ENCODE assay signal across 11 cellular contexts in the genomic region with DNA sequence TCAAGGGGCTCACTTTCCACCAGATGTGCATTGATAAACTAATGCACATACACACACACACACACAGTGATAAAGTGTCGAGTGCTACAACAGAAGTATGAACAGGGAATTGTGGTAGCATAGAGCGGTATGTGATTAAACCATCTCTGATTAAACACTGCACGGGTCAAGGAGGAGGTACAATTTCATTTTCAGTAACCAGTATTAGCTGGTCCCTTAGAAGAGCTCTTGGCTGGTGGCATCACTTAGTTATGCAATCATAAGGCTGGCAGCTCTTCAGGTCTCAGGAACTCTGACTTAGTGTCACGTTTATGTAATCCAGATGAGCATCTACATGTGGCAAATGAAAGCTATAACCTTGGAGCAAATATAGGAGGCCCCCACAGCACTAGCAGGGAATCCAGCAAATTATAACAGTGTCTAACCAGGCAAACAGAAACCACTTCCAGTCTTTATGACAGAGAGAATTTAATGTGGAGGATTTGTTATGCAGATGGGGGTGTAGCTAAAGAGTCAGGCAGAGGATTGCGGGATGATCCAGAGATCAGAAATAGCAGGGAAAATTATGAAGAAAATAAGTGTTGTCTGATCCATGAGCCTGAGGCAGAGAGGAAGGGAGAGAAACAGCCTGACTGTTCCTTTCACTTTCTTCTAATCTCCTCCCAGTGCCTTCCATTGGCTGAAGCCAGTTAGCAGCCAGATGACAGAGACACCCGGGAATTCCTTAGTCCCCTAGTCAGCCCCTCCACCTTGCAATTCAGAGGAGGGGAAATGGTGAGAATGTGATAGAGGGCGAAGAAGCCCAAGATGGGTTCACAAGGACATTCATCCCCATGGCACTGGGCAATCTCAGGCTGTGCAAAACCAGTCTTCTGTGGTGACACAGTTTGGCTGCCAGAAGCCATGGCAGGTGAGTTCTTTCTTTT.
DNase-seq lines count a peak whose midpoint lies in the region; ATAC-seq and TF ChIP-seq lines count a peak whose summit lies in the region.
"Had no signal": no experiment of that assay in that cellular context is flagged by ENCODE, and none has a peak within 500 bp of the region (broad histone marks: within the 10 kb centered on the region; RNA-seq: fewer than 3 reads in every experiment).

No MANE protein-coding gene starts in this region.

- H3K27me3 ChIP-seq in H7 (ENCODE audit: control insufficient read depth, insufficient read depth, low read length) (no peaks in the 10 kb centered on the region), osteoblast (ENCODE audit: insufficient read depth, low read length) (no peaks in the 10 kb centered on the region), trophoblast cell (ENCODE audit: insufficient read depth, low read length) (no peaks in the 10 kb centered on the region)
- H3K27me3 ChIP-seq: body of pancreas had no signal

- no peak overlapping the region for H3K4me3 ChIP-seq in H7 (ENCODE audit: insufficient read depth, low read depth, low read length)
- H3K4me3 ChIP-seq in osteoblast (ENCODE audit: insufficient read depth, low read length), result peak overlapping the region; percentile 64
- no peak overlapping the region for H3K4me3 ChIP-seq in trophoblast cell (ENCODE audit: low read depth, low read length)
- H3K4me3 ChIP-seq: body of pancreas had no signal

- H2AFZ ChIP-seq in osteoblast (ENCODE audit: low read length) (peak overlapping the region; percentile 84), trophoblast cell (ENCODE audit: insufficient read depth, low read length, poor library complexity) (no peak overlapping the region)
- H2AFZ ChIP-seq: parathyroid adenoma had no signal

- no peaks in the 10 kb centered on the region for H3K27me3 Mint-ChIP-seq in glutamatergic neuron (ENCODE audit: unreplicated experiment)
- no peaks in the 10 kb centered on the region for H3K27me3 Mint-ChIP-seq in natural killer cell (ENCODE audit: low read depth in 2 of 2)

- H3K36me3 ChIP-seq in H7 (replicated peaks; ENCODE audit: control insufficient read depth, insufficient read depth, low read length), result no peaks in the 10 kb centered on the region
- no peaks in the 10 kb centered on the region for H3K36me3 ChIP-seq in osteoblast (ENCODE audit: insufficient read depth, low read length)
- no peaks in the 10 kb centered on the region for H3K36me3 ChIP-seq in trophoblast cell (ENCODE audit: control insufficient read depth in 1 of 2, insufficient read depth in 2 of 2, low read length in 2 of 2)

- no peaks in the 10 kb centered on the region for H3K9me3 ChIP-seq in osteoblast (ENCODE audit: low read depth, low read length)
- H3K9me3 ChIP-seq in trophoblast cell (ENCODE audit: insufficient read depth, low read depth, low read length), result no peaks in the 10 kb centered on the region
- H3K9me3 ChIP-seq: body of pancreas had no signal

- no peak overlapping the region for H3K18ac ChIP-seq in trophoblast cell (ENCODE audit: low read length)

- DNase-seq in H7, result peak; percentile 1
- peak; percentile 7 for DNase-seq in RPMI7951 (ENCODE audit: low read depth)
- no peak for DNase-seq in glutamatergic neuron
- DNase-seq in osteoblast (ENCODE audit: insufficient read length, low spot score, missing footprints), result peak; percentile 66
- DNase-seq in NCI-H524 (lab: John Stamatoyannopoulos, UW), result no peak
- DNase-seq in trophoblast cell, result no peak
- no peak for DNase-seq in natural killer cell
- DNase-seq: NCI-H2081 treated with DMSO at 0.1 percent for 48 hours had no signal

- no peak overlapping the region for H4K12ac ChIP-seq in trophoblast cell (ENCODE audit: low read depth, low read length)

- H3K4ac ChIP-seq in trophoblast cell (ENCODE audit: low read depth, low read length), result no peak overlapping the region

- H3K4me1 Mint-ChIP-seq in glutamatergic neuron (ENCODE audit: low read depth, unreplicated experiment) (no peaks in the 10 kb centered on the region), natural killer cell (no peaks in the 10 kb centered on the region)

- H3K4me3 Mint-ChIP-seq in glutamatergic neuron (ENCODE audit: unreplicated experiment) (no peak overlapping the region), natural killer cell (no peak overlapping the region)

- H2BK12ac ChIP-seq in trophoblast cell (ENCODE audit: low read length), result no peak overlapping the region

- no peak overlapping the region for H3K14ac ChIP-seq in trophoblast cell (ENCODE audit: low read length)

- H2AK5ac ChIP-seq in trophoblast cell (ENCODE audit: low read length), result no peak overlapping the region

- no peaks in the 10 kb centered on the region for H3K79me1 ChIP-seq in trophoblast cell (ENCODE audit: low read length)

- ATAC-seq in GM19395 (IDR thresholded peaks at IDR 0.05; ENCODE audit: unreplicated experiment) (no peak), natural killer cell (no peak)
- ATAC-seq: body of pancreas had no signal

- no peaks in the 10 kb centered on the region for H4K20me1 ChIP-seq in osteoblast (ENCODE audit: insufficient read depth, low read length)

- no peaks in the 10 kb centered on the region for H3K9me3 Mint-ChIP-seq in glutamatergic neuron (ENCODE audit: unreplicated experiment)
- peaks cover 2 to 6% of the 10 kb centered on the region in 2 donors for H3K9me3 Mint-ChIP-seq in natural killer cell

- WGBS in trophoblast cell (ENCODE audit: extremely low coverage, insufficient coverage, insufficient read length), result no CpG with 5 or more reads among the region's 7 CpGs

- H3K4me2 ChIP-seq in osteoblast (ENCODE audit: insufficient read depth, low read length) (peak overlapping the region; percentile 76), trophoblast cell (ENCODE audit: low read length) (no peak overlapping the region)

- no peak overlapping the region for H3K23ac ChIP-seq in trophoblast cell (ENCODE audit: low read length)

- no peak overlapping the region for H4K91ac ChIP-seq in trophoblast cell (ENCODE audit: low read depth, low read length)

- H4K8ac ChIP-seq in trophoblast cell (ENCODE audit: low read depth, low read length), result no peak overlapping the region

- H3K79me2 ChIP-seq in osteoblast (ENCODE audit: insufficient read depth, low read length), result no peaks in the 10 kb centered on the region
- H3K79me2 ChIP-seq in trophoblast cell (ENCODE audit: control insufficient read depth, insufficient read depth, low read length, poor library complexity), result no peaks in the 10 kb centered on the region
- H3K79me2 ChIP-seq: parathyroid adenoma had no signal

- intact Hi-C loops in natural killer cell (cut with micrococcal nuclease), result no loop called here

- TF ChIP-seq CTCF in glutamatergic neuron (IDR thresholded peaks at IDR 0.05; ENCODE audit: partially characterized antibody, unreplicated experiment) (no peak), osteoblast (IDR thresholded peaks at IDR 0.05; ENCODE audit: extremely low read depth, low read depth, low read length) (no peak), natural killer cell (IDR thresholded peaks at IDR 0.05) (no peak)

- peaks cover 8% of the 10 kb centered on the region for H3K4me1 ChIP-seq in osteoblast (ENCODE audit: insufficient read depth, low read length)
- peaks cover 0 to 3% of the 10 kb centered on the region in 2 experiments for H3K4me1 ChIP-seq in trophoblast cell (ENCODE audit: control insufficient read depth in 1 of 2, insufficient read depth in 2 of 2, low read length in 2 of 2)
- H3K4me1 ChIP-seq: body of pancreas, parathyroid adenoma had no signal

- H3K9ac ChIP-seq in trophoblast cell (ENCODE audit: low read length), result no peak overlapping the region
- H3K9ac ChIP-seq: parathyroid adenoma had no signal

- no peak overlapping the region for H2BK5ac ChIP-seq in trophoblast cell (ENCODE audit: low read depth, low read length, poor library complexity)

- peak overlapping the region; percentile 15 for H3K27ac Mint-ChIP-seq in glutamatergic neuron (ENCODE audit: unreplicated experiment)
- H3K27ac Mint-ChIP-seq in natural killer cell, result no peak overlapping the region

- H3K27ac ChIP-seq in osteoblast (ENCODE audit: low read depth, low read length) (no peak overlapping the region), trophoblast cell (ENCODE audit: low read depth, low read length) (no peak overlapping the region)
- H3K27ac ChIP-seq: body of pancreas, parathyroid adenoma had no signal

- H3K36me3 Mint-ChIP-seq in glutamatergic neuron (ENCODE audit: unreplicated experiment) (no peaks in the 10 kb centered on the region), natural killer cell (peaks cover 7% of the 10 kb centered on the region)

- H2BK120ac ChIP-seq in trophoblast cell (ENCODE audit: insufficient read depth, low read length, poor library complexity), result no peak overlapping the region

Comparison
In these comparisons a context has a peak if more than half of its experiments do, and no peak if none do; other contexts are left out.
1. DNase-seq: peak in H7 (single experiment), RPMI7951 (single experiment) and osteoblast (single experiment); none in glutamatergic neuron (single experiment), NCI-H524 (0 of 2), trophoblast cell (0 of 2) and natural killer cell (single experiment).